Comparison of ENCODE assay signal across 23 cellular contexts in the genomic region with DNA sequence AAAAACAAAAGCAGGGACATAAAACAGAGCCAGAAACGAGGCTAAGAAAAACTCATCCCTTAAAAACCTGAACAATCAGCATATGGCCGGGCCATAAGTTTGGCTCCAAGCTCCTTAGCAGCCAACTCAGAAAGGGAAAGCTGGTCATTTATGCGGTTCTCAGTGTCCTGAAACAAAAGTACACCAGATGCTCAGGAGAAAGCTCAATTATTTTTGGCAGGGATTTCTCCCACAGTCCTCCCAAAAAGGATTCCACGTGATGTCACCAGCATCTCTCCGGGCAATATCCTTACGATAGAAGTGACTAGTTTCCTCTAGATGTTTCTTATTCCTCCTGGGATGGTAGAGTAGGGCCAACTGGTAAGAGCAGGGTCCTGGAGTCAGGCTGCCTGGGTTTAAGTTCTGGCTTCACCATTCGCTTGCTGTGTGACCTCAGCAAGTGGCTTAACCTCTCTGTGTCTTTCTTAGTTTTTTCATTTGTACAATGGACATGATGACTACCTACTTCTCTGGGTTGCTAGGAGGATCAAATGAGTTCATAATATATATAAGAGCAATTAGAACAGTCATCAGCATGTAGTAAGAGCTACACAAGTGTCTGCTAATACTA.
"Had no signal": no experiment of that assay in that cellular context is flagged by ENCODE, and none has a peak within 500 bp of the region (broad histone marks: within the 10 kb centered on the region; RNA-seq: fewer than 3 reads in every experiment).

No MANE protein-coding gene starts in this region.

- FAIRE-seq: colon, keratinocyte had no signal

- H3K4me3 ChIP-seq: adrenal gland, ascending aorta, esophagus muscularis mucosa, heart right ventricle, mucosa of descending colon, spleen, thoracic aorta, vagina had no signal

- ATAC-seq: activated T-helper 17 cell treated with anti-CD3 and anti-CD28 coated beads, Interleukin-2, amount 50 U/mL, for 72 hours; heart right ventricle; left colon; mucosa of descending colon had no signal

- DNase-seq: activated CD4-positive, alpha-beta T cell treated with anti-CD3 and anti-CD28 coated beads for 1 hour; activated CD4-positive, alpha-beta T cell treated with anti-CD3 and anti-CD28 coated beads, Interleukin-2, amount 50 U/mL, for 4 hours; activated CD8-positive, alpha-beta memory T cell treated with anti-CD3 and anti-CD28 coated beads for 24 hours; activated CD8-positive, alpha-beta memory T cell treated with anti-CD3 and anti-CD28 coated beads, Interleukin-2, amount 50 U/mL, for 4 hours; activated T-cell treated with anti-CD3 and anti-CD28 coated beads, Interleukin-2, amount 50 U/mL, for 24 hours; adrenal gland; brain microvascular endothelial cell; heart right ventricle; left colon; mesenchymal stem cell; mucosa of descending colon; naive B cell; retina; spleen; stimulated activated CD4-positive, alpha-beta T cell treated with anti-CD3 and anti-CD28 coated beads, Interleukin-4, amount 100 ng/mL, for 1 hour; stimulated activated naive CD4-positive, alpha-beta T cell had no signal
